Comparison of ENCODE assay signal across 18 cellular contexts in the genomic region with DNA sequence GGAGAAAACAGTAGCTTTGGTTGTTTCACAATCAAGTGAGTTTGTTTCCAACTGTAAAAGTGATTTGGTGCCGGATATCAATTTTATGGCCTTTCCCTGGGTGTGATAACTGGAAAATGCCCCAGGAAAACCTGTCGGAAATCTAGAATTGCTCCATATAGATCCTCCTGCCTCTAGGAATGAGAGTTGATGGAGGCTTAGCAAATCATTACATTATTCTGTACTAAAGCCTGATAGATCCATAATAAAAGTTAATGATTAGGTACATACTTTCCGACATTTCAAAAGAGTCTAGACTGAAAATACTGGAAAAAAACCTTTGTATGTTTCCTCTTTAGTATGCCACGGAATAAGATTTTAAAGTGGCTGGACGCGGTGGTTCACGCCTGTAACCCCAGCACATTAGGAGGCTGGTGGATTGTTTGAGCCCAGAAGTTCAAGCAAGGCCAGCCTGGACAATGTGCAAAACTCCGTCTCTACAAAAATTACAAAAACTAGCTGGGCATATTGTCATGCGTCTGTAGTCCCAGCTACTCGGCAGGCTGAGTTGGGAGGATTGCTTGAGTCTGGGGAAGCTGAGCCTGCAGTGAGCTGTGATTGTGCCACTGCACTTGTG.
DNase-seq lines count a peak whose midpoint lies in the region; ATAC-seq and TF ChIP-seq lines count a peak whose summit lies in the region.
"Had no signal": no experiment of that assay in that cellular context is flagged by ENCODE, and none has a peak within 500 bp of the region (broad histone marks: within the 10 kb centered on the region; RNA-seq: fewer than 3 reads in every experiment).

No MANE protein-coding gene starts in this region.

- H3K23ac ChIP-seq in trophoblast cell (ENCODE audit: low read length), result no peak overlapping the region

- H3K4me1 ChIP-seq in body of pancreas (no peaks in the 10 kb centered on the region), trophoblast cell (ENCODE audit: control insufficient read depth in 1 of 2, insufficient read depth in 2 of 2, low read length in 2 of 2) (peaks cover 2 to 3% of the 10 kb centered on the region in 2 experiments)
- H3K4me1 ChIP-seq: SJCRH30 had no signal

- H3K4ac ChIP-seq in trophoblast cell (ENCODE audit: low read depth, low read length), result no peak overlapping the region

- peak overlapping the region; percentile 16 for H2BK12ac ChIP-seq in trophoblast cell (ENCODE audit: low read length)

- no peak overlapping the region for H2BK120ac ChIP-seq in trophoblast cell (ENCODE audit: insufficient read depth, low read length, poor library complexity)

- no peaks in the 10 kb centered on the region for H3K79me1 ChIP-seq in trophoblast cell (ENCODE audit: low read length)

- H3K9me3 ChIP-seq in body of pancreas (no peaks in the 10 kb centered on the region), trophoblast cell (ENCODE audit: insufficient read depth, low read depth, low read length) (no peaks in the 10 kb centered on the region)
- H3K9me3 ChIP-seq: SJCRH30 had no signal

- no peak overlapping the region for H4K91ac ChIP-seq in trophoblast cell (ENCODE audit: low read depth, low read length)

- H2BK5ac ChIP-seq in trophoblast cell (ENCODE audit: low read depth, low read length, poor library complexity), result no peak overlapping the region

- no peak overlapping the region for H4K12ac ChIP-seq in trophoblast cell (ENCODE audit: low read depth, low read length)

- H3K27ac ChIP-seq in body of pancreas (peak overlapping the region in 3 of 4 donors; percentile 68 to 73 (median 73)), trophoblast cell (ENCODE audit: low read depth, low read length) (no peak overlapping the region)
- H3K27ac ChIP-seq: SJCRH30 had no signal

- TF ChIP-seq POLR2A in body of pancreas (IDR thresholded peaks at IDR 0.05), result no peak

- H2AFZ ChIP-seq in trophoblast cell (ENCODE audit: insufficient read depth, low read length, poor library complexity), result no peak overlapping the region

- DNase-seq in body of pancreas (no peak), left lobe of liver (ENCODE audit: low spot score) (no peak), trophoblast cell (no peak), globus pallidus (ENCODE audit: low spot score) (no peak), NCI-H2081 treated with DMSO at 0.1 percent for 48 hours (lab: John Stamatoyannopoulos, UW) (no peak)
- no peak for DNase-seq in activated CD8-positive, alpha-beta memory T cell treated with anti-CD3 and anti-CD28 coated beads, Interleukin-2, amount 50 U/mL, for 4 hours
- DNase-seq: ACHN, COR-L47, DMS 273 treated with DMSO at 0.1 percent for 48 hours, DND-41, KBM-7, MV-4-11, NCI-H187, NCI-H345, NCI-H524 treated with DMSO at 0.1 percent for 48 hours, PC-3, SJCRH30 had no signal

- H3K14ac ChIP-seq in trophoblast cell (ENCODE audit: low read length), result no peak overlapping the region

- H3K27me3 ChIP-seq in body of pancreas (no peaks in the 10 kb centered on the region), trophoblast cell (ENCODE audit: insufficient read depth, low read length) (no peaks in the 10 kb centered on the region)
- H3K27me3 ChIP-seq: SJCRH30 had no signal

- intact Hi-C loops in body of pancreas (cut with DNase I), result no loop called here

- no peak overlapping the region for H4K8ac ChIP-seq in trophoblast cell (ENCODE audit: low read depth, low read length)

- H3K4me2 ChIP-seq in trophoblast cell (ENCODE audit: low read length), result no peak overlapping the region

- H3K4me3 ChIP-seq in body of pancreas (no peak overlapping the region), trophoblast cell (ENCODE audit: low read depth, low read length) (no peak overlapping the region)
- H3K4me3 ChIP-seq: SJCRH30 had no signal

- no peaks in the 10 kb centered on the region for H3K79me2 ChIP-seq in trophoblast cell (ENCODE audit: control insufficient read depth, insufficient read depth, low read length, poor library complexity)

- TF ChIP-seq CTCF in body of pancreas (IDR thresholded peaks at IDR 0.05), result no peak

- no peak overlapping the region for H3K18ac ChIP-seq in trophoblast cell (ENCODE audit: low read length)

- 54 to 73% methylated on average over 10 of the region's 10 CpGs for WGBS in body of pancreas, 2 donors
- no CpG with 5 or more reads among the region's 10 CpGs for WGBS in trophoblast cell (ENCODE audit: extremely low coverage, insufficient coverage, insufficient read length)

- H3K9ac ChIP-seq in trophoblast cell (ENCODE audit: low read length), result no peak overlapping the region

- H3K36me3 ChIP-seq in body of pancreas (replicated peaks in 1 of 2; ENCODE audit: insufficient read depth in 1 of 2, low read depth in 2 of 2), result no peaks in the 10 kb centered on the region
- no peaks in the 10 kb centered on the region for H3K36me3 ChIP-seq in trophoblast cell (ENCODE audit: control insufficient read depth in 1 of 2, insufficient read depth in 2 of 2, low read length in 2 of 2)
- H3K36me3 ChIP-seq: SJCRH30 had no signal

- peak overlapping the region; percentile 44 for H2AK5ac ChIP-seq in trophoblast cell (ENCODE audit: low read length)

- peak; percentile 63 for ATAC-seq in body of pancreas
- peak; percentile 51 for ATAC-seq in left lobe of liver
- no peak for ATAC-seq in HG03565 (IDR thresholded peaks at IDR 0.05; ENCODE audit: unreplicated experiment)
- ATAC-seq: PC-3 had no signal
